In genomic region chr2:200086911-200087310, GRCh38 we compare ENCODE assay signal across 1 cellular context.
TF ChIP-seq lines count a peak whose summit lies in the region.

No MANE protein-coding gene starts in this region.

TF ChIP-seq in GM23338, 12 proteins besides CTCF, POLR2A, EP300 and RAD21 (continued from another document):
- TF ChIP-seq, protein P1, sequence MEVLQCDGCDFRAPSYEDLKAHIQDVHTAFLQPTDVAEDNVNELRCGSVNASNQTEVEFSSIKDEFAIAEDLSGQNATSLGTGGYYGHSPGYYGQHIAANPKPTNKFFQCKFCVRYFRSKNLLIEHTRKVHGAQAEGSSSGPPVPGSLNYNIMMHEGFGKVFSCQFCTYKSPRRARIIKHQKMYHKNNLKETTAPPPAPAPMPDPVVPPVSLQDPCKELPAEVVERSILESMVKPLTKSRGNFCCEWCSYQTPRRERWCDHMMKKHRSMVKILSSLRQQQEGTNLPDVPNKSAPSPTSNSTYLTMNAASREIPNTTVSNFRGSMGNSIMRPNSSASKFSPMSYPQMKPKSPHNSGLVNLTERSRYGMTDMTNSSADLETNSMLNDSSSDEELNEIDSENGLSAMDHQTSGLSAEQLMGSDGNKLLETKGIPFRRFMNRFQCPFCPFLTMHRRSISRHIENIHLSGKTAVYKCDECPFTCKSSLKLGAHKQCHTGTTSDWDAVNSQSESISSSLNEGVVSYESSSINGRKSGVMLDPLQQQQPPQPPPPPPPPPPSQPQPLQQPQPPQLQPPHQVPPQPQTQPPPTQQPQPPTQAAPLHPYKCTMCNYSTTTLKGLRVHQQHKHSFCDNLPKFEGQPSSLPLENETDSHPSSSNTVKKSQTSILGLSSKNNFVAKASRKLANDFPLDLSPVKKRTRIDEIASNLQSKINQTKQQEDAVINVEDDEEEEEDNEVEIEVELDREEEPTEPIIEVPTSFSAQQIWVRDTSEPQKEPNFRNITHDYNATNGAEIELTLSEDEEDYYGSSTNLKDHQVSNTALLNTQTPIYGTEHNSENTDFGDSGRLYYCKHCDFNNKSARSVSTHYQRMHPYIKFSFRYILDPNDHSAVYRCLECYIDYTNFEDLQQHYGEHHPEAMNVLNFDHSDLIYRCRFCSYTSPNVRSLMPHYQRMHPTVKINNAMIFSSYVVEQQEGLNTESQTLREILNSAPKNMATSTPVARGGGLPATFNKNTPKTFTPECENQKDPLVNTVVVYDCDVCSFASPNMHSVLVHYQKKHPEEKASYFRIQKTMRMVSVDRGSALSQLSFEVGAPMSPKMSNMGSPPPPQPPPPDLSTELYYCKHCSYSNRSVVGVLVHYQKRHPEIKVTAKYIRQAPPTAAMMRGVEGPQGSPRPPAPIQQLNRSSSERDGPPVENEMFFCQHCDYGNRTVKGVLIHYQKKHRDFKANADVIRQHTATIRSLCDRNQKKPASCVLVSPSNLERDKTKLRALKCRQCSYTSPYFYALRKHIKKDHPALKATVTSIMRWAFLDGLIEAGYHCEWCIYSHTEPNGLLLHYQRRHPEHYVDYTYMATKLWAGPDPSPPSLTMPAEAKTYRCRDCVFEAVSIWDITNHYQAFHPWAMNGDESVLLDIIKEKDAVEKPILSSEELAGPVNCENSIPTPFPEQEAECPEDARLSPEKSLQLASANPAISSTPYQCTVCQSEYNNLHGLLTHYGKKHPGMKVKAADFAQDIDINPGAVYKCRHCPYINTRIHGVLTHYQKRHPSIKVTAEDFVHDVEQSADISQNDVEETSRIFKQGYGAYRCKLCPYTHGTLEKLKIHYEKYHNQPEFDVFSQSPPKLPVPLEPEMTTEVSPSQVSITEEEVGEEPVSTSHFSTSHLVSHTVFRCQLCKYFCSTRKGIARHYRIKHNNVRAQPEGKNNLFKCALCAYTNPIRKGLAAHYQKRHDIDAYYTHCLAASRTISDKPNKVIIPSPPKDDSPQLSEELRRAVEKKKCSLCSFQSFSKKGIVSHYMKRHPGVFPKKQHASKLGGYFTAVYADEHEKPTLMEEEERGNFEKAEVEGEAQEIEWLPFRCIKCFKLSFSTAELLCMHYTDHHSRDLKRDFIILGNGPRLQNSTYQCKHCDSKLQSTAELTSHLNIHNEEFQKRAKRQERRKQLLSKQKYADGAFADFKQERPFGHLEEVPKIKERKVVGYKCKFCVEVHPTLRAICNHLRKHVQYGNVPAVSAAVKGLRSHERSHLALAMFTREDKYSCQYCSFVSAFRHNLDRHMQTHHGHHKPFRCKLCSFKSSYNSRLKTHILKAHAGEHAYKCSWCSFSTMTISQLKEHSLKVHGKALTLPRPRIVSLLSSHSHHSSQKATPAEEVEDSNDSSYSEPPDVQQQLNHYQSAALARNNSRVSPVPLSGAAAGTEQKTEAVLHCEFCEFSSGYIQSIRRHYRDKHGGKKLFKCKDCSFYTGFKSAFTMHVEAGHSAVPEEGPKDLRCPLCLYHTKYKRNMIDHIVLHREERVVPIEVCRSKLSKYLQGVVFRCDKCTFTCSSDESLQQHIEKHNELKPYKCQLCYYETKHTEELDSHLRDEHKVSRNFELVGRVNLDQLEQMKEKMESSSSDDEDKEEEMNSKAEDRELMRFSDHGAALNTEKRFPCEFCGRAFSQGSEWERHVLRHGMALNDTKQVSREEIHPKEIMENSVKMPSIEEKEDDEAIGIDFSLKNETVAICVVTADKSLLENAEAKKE (CRISPR knock-in tag; IDR thresholded peaks at IDR 0.05): no peak
- TF ChIP-seq EZH2 (IDR thresholded peaks at IDR 0.05; ENCODE audit: low read depth, unreplicated experiment) (no peak), ZNF331 (CRISPR knock-in tag; IDR thresholded peaks at IDR 0.05; ENCODE audit: low read depth) (no peak), POLR2AphosphoS5 (IDR thresholded peaks at IDR 0.05; ENCODE audit: low read depth) (no peak)
- TF ChIP-seq, protein P2, sequence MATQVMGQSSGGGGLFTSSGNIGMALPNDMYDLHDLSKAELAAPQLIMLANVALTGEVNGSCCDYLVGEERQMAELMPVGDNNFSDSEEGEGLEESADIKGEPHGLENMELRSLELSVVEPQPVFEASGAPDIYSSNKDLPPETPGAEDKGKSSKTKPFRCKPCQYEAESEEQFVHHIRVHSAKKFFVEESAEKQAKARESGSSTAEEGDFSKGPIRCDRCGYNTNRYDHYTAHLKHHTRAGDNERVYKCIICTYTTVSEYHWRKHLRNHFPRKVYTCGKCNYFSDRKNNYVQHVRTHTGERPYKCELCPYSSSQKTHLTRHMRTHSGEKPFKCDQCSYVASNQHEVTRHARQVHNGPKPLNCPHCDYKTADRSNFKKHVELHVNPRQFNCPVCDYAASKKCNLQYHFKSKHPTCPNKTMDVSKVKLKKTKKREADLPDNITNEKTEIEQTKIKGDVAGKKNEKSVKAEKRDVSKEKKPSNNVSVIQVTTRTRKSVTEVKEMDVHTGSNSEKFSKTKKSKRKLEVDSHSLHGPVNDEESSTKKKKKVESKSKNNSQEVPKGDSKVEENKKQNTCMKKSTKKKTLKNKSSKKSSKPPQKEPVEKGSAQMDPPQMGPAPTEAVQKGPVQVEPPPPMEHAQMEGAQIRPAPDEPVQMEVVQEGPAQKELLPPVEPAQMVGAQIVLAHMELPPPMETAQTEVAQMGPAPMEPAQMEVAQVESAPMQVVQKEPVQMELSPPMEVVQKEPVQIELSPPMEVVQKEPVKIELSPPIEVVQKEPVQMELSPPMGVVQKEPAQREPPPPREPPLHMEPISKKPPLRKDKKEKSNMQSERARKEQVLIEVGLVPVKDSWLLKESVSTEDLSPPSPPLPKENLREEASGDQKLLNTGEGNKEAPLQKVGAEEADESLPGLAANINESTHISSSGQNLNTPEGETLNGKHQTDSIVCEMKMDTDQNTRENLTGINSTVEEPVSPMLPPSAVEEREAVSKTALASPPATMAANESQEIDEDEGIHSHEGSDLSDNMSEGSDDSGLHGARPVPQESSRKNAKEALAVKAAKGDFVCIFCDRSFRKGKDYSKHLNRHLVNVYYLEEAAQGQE (IDR thresholded peaks at IDR 0.05; ENCODE audit: unreplicated experiment): no peak
